24 cellular contexts compared by ENCODE assay signal in genomic region chr16:87443964-87444363, GRCh38. TPM values are rescaled to one million over a fixed set of nuclear protein-coding genes. Genes with fewer than 3 reads are reported as not detected.
A peak's percentile ranks its signal among the peaks of the same experiment; 100 is the strongest.
DNase-seq lines count a peak whose midpoint lies in the region; ATAC-seq, FAIRE-seq and TF ChIP-seq lines count a peak whose summit lies in the region.
"Had no signal": no experiment of that assay in that cellular context is flagged by ENCODE, and none has a peak within 500 bp of the region (broad histone marks: within the 10 kb centered on the region; RNA-seq: fewer than 3 reads in every experiment).

No MANE protein-coding gene starts in this region.

- no peak overlapping the region for H3K27ac ChIP-seq in HepG2 (ENCODE audit: extremely low read length, insufficient read depth, low read length)
- no peak overlapping the region for H3K27ac ChIP-seq in right lobe of liver
- H3K27ac ChIP-seq: 22Rv1, A549, BLaER1 had no signal

- H3K79me2 ChIP-seq in HepG2 (ENCODE audit: insufficient read depth, low read length), result peaks cover 16% of the 10 kb centered on the region

- TF ChIP-seq POLR2A in HepG2 (IDR thresholded peaks at IDR 0.05; ENCODE audit: insufficient read depth in 1 of 2, low read depth in 2 of 2, low read length in 2 of 2) (no peak), right lobe of liver (IDR thresholded peaks at IDR 0.05) (no peak)

- no TSS peak for BruUV-seq in HepG2 (replicated peaks; lab: Mats Ljungman, UMichigan)

- no peak for DNase-seq in HepG2 (ENCODE audit: low spot score)
- DNase-seq in right lobe of liver, result no peak
- DNase-seq in posterior vena cava (ENCODE audit: low spot score), result peak; percentile 14
- DNase-seq in AG08396 (ENCODE audit: low spot score), result no peak
- DNase-seq in stimulated activated CD4-positive, alpha-beta T cell treated with anti-CD3 and anti-CD28 coated beads, Interleukin-2, amount 100 ng/mL, for 48 hours, result no peak
- DNase-seq: BE2C; C1 segment of cervical spinal cord; CD4-positive, alpha-beta memory T cell; CD4-positive, CD25-positive, alpha-beta regulatory T cell; CD8-positive, alpha-beta memory T cell; COR-L47; DMS 273 treated with DMSO at 0.1 percent for 48 hours; DMS153; DMS53; DMS79; DND-41; EL; GDM1 had no signal

- no peak for TF ChIP-seq RAD21 in HepG2 (CRISPR knock-in tag; IDR thresholded peaks at IDR 0.05)

- H3K36me3 ChIP-seq in HepG2 (replicated peaks in 1 of 2; ENCODE audit: control insufficient read depth in 1 of 2, insufficient read depth in 2 of 2, low read length in 2 of 2) (peaks cover 21 to 62% of the 10 kb centered on the region in 2 experiments), right lobe of liver (peaks cover 0 to 38% (median 13%) of the 10 kb centered on the region in 4 donors)

- intact Hi-C loops in HepG2 (cut with micrococcal nuclease; ENCODE audit: unreplicated experiment), result no loop called here
- intact Hi-C loops in right lobe of liver (cut with DNase I), result no loop called here
- intact Hi-C loops in posterior vena cava (cut with DNase I), result no loop called here

- POLR2A ChIA-PET in HepG2 (lab: Yijun Ruan, JAX), result no interaction called here

- H3K27me3 ChIP-seq in HepG2 (ENCODE audit: control insufficient read depth in 1 of 2, insufficient read depth in 2 of 2, low read length in 2 of 2) (no peaks in the 10 kb centered on the region), right lobe of liver (no peaks in the 10 kb centered on the region)
- H3K27me3 ChIP-seq: BE2C, BLaER1 had no signal

- no peak for FAIRE-seq in HepG2 (lab: Jason Lieb, UNC)
- FAIRE-seq: A549, GM12878, GM12892, GM18507 had no signal

- H3K9me3 ChIP-seq in HepG2 (ENCODE audit: low read length) (no peaks in the 10 kb centered on the region), right lobe of liver (no peaks in the 10 kb centered on the region)
- H3K9me3 ChIP-seq: BE2C had no signal

- 95% methylated on average over 3 of the region's 3 CpGs for WGBS in HepG2 (ENCODE audit: low lambda C conversion rate)
- WGBS in right lobe of liver (ENCODE audit: insufficient coverage, low coverage, low lambda C conversion rate, missing lambda C conversion rate), result 93% methylated on average over 3 of the region's 3 CpGs

- CTCF ChIA-PET in HepG2 (lab: Yijun Ruan, JAX; ENCODE audit: low intra/inter-chr PET ratio, low total read pairs), result no interaction called here

- in situ Hi-C loops in HepG2 (cut with HindIII; ENCODE audit: extremely low pct_ligation_motif_present, low pct_unique_long_range_greater_than_20kb), result no loop called here

- no peak overlapping the region for H3K4me3 ChIP-seq in HepG2 (replicated peaks in 1 of 3; ENCODE audit: insufficient read depth in 1 of 3, low read depth in 2 of 3, low read length in 3 of 3)
- H3K4me3 ChIP-seq in right lobe of liver, result no peak overlapping the region
- H3K4me3 ChIP-seq: A549, BLaER1, GM12878 had no signal

- ATAC-seq in HepG2, result no peak
- no peak for ATAC-seq in right lobe of liver
- ATAC-seq: A549, GM12878 had no signal

- peaks cover 4% of the 10 kb centered on the region; the same call in 1 of the 2 replicates for H4K20me1 ChIP-seq in HepG2 (ENCODE audit: insufficient read depth, low read length)

- TF ChIP-seq EP300 in HepG2 (IDR thresholded peaks at IDR 0.05; ENCODE audit: low read depth in 2 of 2, low read length in 2 of 2), result no peak
- no peak for TF ChIP-seq EP300 in HepG2 (CRISPR knock-in tag; IDR thresholded peaks at IDR 0.05; ENCODE audit: borderline replicate concordance)

- H3K9ac ChIP-seq in HepG2 (ENCODE audit: insufficient read depth, low read depth, low read length), result no peak overlapping the region
- H3K9ac ChIP-seq: BLaER1 had no signal

- H3K4me1 ChIP-seq in HepG2 (ENCODE audit: insufficient read depth, low read length), result peaks cover 11% of the 10 kb centered on the region; the same call in 1 of the 2 replicates
- H3K4me1 ChIP-seq in right lobe of liver, result peaks cover 0 to 8% (median 0%) of the 10 kb centered on the region in 4 donors
- H3K4me1 ChIP-seq: A549, BE2C, BLaER1 had no signal

- TF ChIP-seq CTCF in HepG2 (CRISPR knock-in tag; IDR thresholded peaks at IDR 0.05), result no peak
- TF ChIP-seq CTCF in right lobe of liver (IDR thresholded peaks at IDR 0.05), result no peak

- H2AFZ ChIP-seq in HepG2 (ENCODE audit: low read length), result no peak overlapping the region

- no peak overlapping the region for H3K4me2 ChIP-seq in HepG2 (ENCODE audit: low read depth, low read length)
- H3K4me2 ChIP-seq: A549, BLaER1 had no signal

TF ChIP-seq in HepG2, 621 proteins besides CTCF, POLR2A, EP300 and RAD21:
- TF ChIP-seq CBFB (CRISPR knock-in tag; IDR thresholded peaks at IDR 0.05) (no peak), ZNF605 (CRISPR knock-in tag; IDR thresholded peaks at IDR 0.05) (peak; percentile 96; the same call in 1 of the 2 replicates)

RNA-seq across cellular contexts. Expression of gene ZCCHC14, which starts 48.9 kb away (rescaled TPM):
- total RNA-seq in HepG2 (2016; rRNA removed; fragmentation: Illumina TruSeq; extraction: Trizol) (12.5 and 20.4 TPM in 2 replicates), right lobe of liver (10 to 100 TPM; 12.6 to 26.5 (median 17.7) TPM), posterior vena cava (10 to 100 TPM; 21.7 to 28.8 TPM)
- 10.4 and 15.8 TPM in 2 replicates for total RNA-seq in HepG2 (2016; cell fraction: cytosol; rRNA removed; fragmentation: Illumina TruSeq; extraction: Trizol; ENCODE audit: low read depth)
- 11.4 and 19.2 TPM in 2 replicates for total RNA-seq in HepG2 (2016; cell fraction: insoluble cytoplasmic fraction; rRNA removed; fragmentation: Illumina TruSeq; extraction: Trizol)
- 9.4 and 10.4 TPM in 2 replicates for total RNA-seq in HepG2 (2016; cell fraction: membrane; rRNA removed; fragmentation: Illumina TruSeq; extraction: Trizol)
- 21.7 and 25.2 TPM in 2 replicates for total RNA-seq in HepG2 (2016; cell fraction: nucleus; rRNA removed; fragmentation: Illumina TruSeq; extraction: Trizol)
- 12.4 and 13.9 TPM in 2 replicates for polyA plus RNA-seq in HepG2 (2011; rRNA removed)
- 7.2 and 8.1 TPM in 2 replicates for polyA plus RNA-seq in HepG2 (2011; cell fraction: cytosol; rRNA removed)
- polyA plus RNA-seq in HepG2 (2011; cell fraction: nucleus; rRNA removed), result 44.4 and 55.9 TPM in 2 replicates
- polyA plus RNA-seq in HepG2 (2012), result 24.9 and 25.6 TPM in 2 replicates
- polyA plus RNA-seq in HepG2 (2016; cell fraction: cytosol; fragmentation: Illumina TruSeq; extraction: Trizol; ENCODE audit: low read depth), result 0.75 and 0.90 TPM in 2 replicates
- polyA plus RNA-seq in HepG2 (2016; cell fraction: insoluble cytoplasmic fraction; fragmentation: Illumina TruSeq; extraction: Trizol; ENCODE audit: low read depth), result 19.5 and 24.4 TPM in 2 replicates
- 3.1 and 3.9 TPM in 2 replicates for polyA plus RNA-seq in HepG2 (2016; cell fraction: membrane; fragmentation: Illumina TruSeq; extraction: Trizol; ENCODE audit: low read depth)
- 46.5 and 48.4 TPM in 2 replicates for polyA plus RNA-seq in HepG2 (2016; cell fraction: nucleus; fragmentation: Illumina TruSeq; extraction: Trizol; ENCODE audit: insufficient read depth, low read depth)
- 16.6 and 28.7 TPM in 2 replicates for polyA minus RNA-seq in HepG2 (2011; rRNA and poly(A)+ RNA removed; ENCODE audit: low replicate concordance)
- 20.6 and 23.9 TPM in 2 replicates for polyA minus RNA-seq in HepG2 (2011; cell fraction: cytosol; rRNA and poly(A)+ RNA removed)
- 24.0 and 26.7 TPM in 2 replicates for polyA minus RNA-seq in HepG2 (2011; cell fraction: nucleus; rRNA and poly(A)+ RNA removed)

RNA-seq across cellular contexts. Expression of gene MAP1LC3B, which starts 51.8 kb away (rescaled TPM):
- total RNA-seq in HepG2 (2016; rRNA removed; fragmentation: Illumina TruSeq; extraction: Trizol), result 15.7 and 30.6 TPM in 2 replicates
- 5.5 and 7.0 TPM in 2 replicates for total RNA-seq in HepG2 (2016; cell fraction: cytosol; rRNA removed; fragmentation: Illumina TruSeq; extraction: Trizol; ENCODE audit: low read depth)
- 15.9 and 27.1 TPM in 2 replicates for total RNA-seq in HepG2 (2016; cell fraction: insoluble cytoplasmic fraction; rRNA removed; fragmentation: Illumina TruSeq; extraction: Trizol)
- total RNA-seq in HepG2 (2016; cell fraction: membrane; rRNA removed; fragmentation: Illumina TruSeq; extraction: Trizol), result 24.8 and 26.3 TPM in 2 replicates
- 22.0 and 22.3 TPM in 2 replicates for total RNA-seq in HepG2 (2016; cell fraction: nucleus; rRNA removed; fragmentation: Illumina TruSeq; extraction: Trizol)
- 37.4 and 37.9 TPM in 2 replicates for polyA plus RNA-seq in HepG2 (2011; rRNA removed)
- 18.1 and 36.3 TPM in 2 replicates for polyA plus RNA-seq in HepG2 (2011; cell fraction: cytosol; rRNA removed)
- 15.1 and 23.4 TPM in 2 replicates for polyA plus RNA-seq in HepG2 (2011; cell fraction: nucleus; rRNA removed)
- polyA plus RNA-seq in HepG2 (2012), result 68.5 and 98.3 TPM in 2 replicates
- 9.9 and 13.1 TPM in 2 replicates for polyA plus RNA-seq in HepG2 (2016; cell fraction: cytosol; fragmentation: Illumina TruSeq; extraction: Trizol; ENCODE audit: low read depth)
- 65.5 and 71.9 TPM in 2 replicates for polyA plus RNA-seq in HepG2 (2016; cell fraction: insoluble cytoplasmic fraction; fragmentation: Illumina TruSeq; extraction: Trizol; ENCODE audit: low read depth)
- polyA plus RNA-seq in HepG2 (2016; cell fraction: membrane; fragmentation: Illumina TruSeq; extraction: Trizol; ENCODE audit: low read depth), result 26.7 and 27.4 TPM in 2 replicates
- polyA plus RNA-seq in HepG2 (2016; cell fraction: nucleus; fragmentation: Illumina TruSeq; extraction: Trizol; ENCODE audit: insufficient read depth, low read depth), result 42.6 and 45.0 TPM in 2 replicates
- polyA minus RNA-seq in HepG2 (2011; rRNA and poly(A)+ RNA removed; ENCODE audit: low replicate concordance), result 13.2 and 15.8 TPM in 2 replicates
- 22.2 and 35.4 TPM in 2 replicates for polyA minus RNA-seq in HepG2 (2011; cell fraction: cytosol; rRNA and poly(A)+ RNA removed)
- polyA minus RNA-seq in HepG2 (2011; cell fraction: nucleus; rRNA and poly(A)+ RNA removed), result 23.0 and 32.7 TPM in 2 replicates
- total RNA-seq in right lobe of liver, result 10 to 100 TPM; 16.5 to 48.8 (median 25.6) TPM
- 10 to 100 TPM; 51.2 to 52.2 TPM for total RNA-seq in posterior vena cava
